ENCODE assay signal across 23 cellular contexts in the genomic region with DNA sequence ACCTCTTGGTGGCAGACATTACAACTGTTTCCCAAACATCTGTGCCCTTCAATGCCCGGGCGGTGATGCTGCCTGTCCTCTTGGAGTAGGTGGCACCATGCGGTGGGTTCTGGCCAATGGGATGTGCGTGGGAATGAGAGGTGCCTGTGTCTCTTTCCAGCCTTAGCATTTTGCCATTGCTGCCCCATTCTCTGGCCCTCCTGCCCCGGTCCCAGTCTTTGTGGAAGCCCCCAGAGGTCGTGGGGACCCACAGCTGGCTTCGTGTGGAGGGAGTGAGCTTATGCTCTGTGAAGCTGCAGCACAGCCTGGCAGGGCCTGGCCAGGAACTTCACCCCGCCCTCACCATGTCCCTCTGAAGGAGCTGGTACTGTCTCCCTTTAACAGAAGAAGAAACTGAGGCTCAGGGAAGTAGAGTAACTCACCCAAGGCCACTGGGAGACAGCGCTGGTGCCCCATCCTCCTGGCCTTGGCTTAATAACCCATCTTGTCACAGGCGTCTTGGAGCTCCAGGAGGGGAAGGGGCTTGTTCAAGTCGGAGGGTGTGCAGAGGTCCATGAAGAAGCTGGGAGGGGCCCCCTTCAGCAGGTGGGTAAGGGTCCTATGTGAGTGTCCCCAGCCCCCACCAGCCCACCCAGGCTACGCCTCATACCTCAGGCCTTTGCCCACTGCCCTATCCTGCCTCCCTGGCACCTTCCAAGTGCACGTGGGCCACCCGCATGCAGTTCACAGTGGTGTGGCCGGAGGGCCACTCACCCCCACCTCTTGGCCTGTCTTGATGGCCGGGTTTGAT.
DNase-seq lines count a peak whose midpoint lies in the region; ATAC-seq and TF ChIP-seq lines count a peak whose summit lies in the region.
"Had no signal": no experiment of that assay in that cellular context is flagged by ENCODE, and none has a peak within 500 bp of the region (broad histone marks: within the 10 kb centered on the region; RNA-seq: fewer than 3 reads in every experiment).

No MANE protein-coding gene starts in this region.

- H3K4me3 Mint-ChIP-seq in MCF 10A (ENCODE audit: unreplicated experiment), result no peak overlapping the region
- H3K4me3 Mint-ChIP-seq: CD8-positive, alpha-beta memory T cell; IgD-negative memory B cell had no signal

- DNase-seq in MCF 10A (ENCODE audit: unreplicated experiment) (no peak), mammary epithelial cell (no peak), IMR-90 (no peak), islet precursor cell (peak; percentile 46), sciatic nerve (ENCODE audit: low spot score) (peak; percentile 48), pons (ENCODE audit: low spot score) (no peak)
- DNase-seq: CD8-positive, alpha-beta memory T cell; HCEC 1CT; Kasumi-1; MM.1S; NCI-H1092; NCI-H1436 treated with DMSO at 0.1 percent for 48 hours; NCI-H2081; NCI-H2171 treated with DMSO at 0.1 percent for 48 hours; NCI-H446 treated with DMSO at 0.1 percent for 48 hours; NCI-H69; NK-92 treated with Interleukin-12 subunit alpha and Interleukin-12 subunit beta, amount 100 ng/mL, for 24 hours had no signal

- H3K9ac ChIP-seq in mammary epithelial cell (ENCODE audit: insufficient read depth, low read length) (no peak overlapping the region), IMR-90 (ENCODE audit: low read depth, low read length) (no peak overlapping the region)
- H3K9ac ChIP-seq: BLaER1 treated with 17β-estradiol and CSF1 and Interleukin-3, amounts not matched to agents 10 nM and 100 nM had no signal

- CTCF ChIA-PET in MCF 10A (lab: Yijun Ruan, JAX), result interaction anchor here (1.4 kb wide), 1 partner anchor 28 kb away, joined by 4 read pairs; no protein-coding TSS in a partner anchor
- CTCF ChIA-PET in mammary epithelial cell (lab: Charles Lee; ENCODE audit: low non-redundant PET), result no interaction called here
- CTCF ChIA-PET in IMR-90 (lab: Yijun Ruan, JAX), result interaction anchor here (0.6 kb wide), 1 partner anchor 387 kb away, joined by 3 read pairs; no protein-coding TSS in a partner anchor

- BruUV-seq in MCF 10A (replicated peaks; lab: Mats Ljungman, UMichigan), result TSS peak; percentile 9
- BruUV-seq in mammary epithelial cell (replicated peaks; lab: Mats Ljungman, UMichigan), result no TSS peak
- no TSS peak for BruUV-seq in IMR-90 (replicated peaks; lab: Mats Ljungman, UMichigan)

- no peak overlapping the region for H4K8ac ChIP-seq in IMR-90 (ENCODE audit: low read depth in 2 of 2, low read length in 2 of 2)

- H3K79me2 ChIP-seq in mammary epithelial cell (ENCODE audit: insufficient read depth, low read length), result no peaks in the 10 kb centered on the region

- H3K4me1 Mint-ChIP-seq in MCF 10A (ENCODE audit: insufficient read depth, unreplicated experiment), result no peaks in the 10 kb centered on the region
- H3K4me1 Mint-ChIP-seq: CD8-positive, alpha-beta memory T cell had no signal

- no peak for TF ChIP-seq POLR2A in IMR-90 (IDR thresholded peaks at IDR 0.05; ENCODE audit: low read depth, low read length)

- no peak overlapping the region for H2BK15ac ChIP-seq in IMR-90 (ENCODE audit: low read depth, low read length)

- no peak overlapping the region for H3K27ac ChIP-seq in mammary epithelial cell (ENCODE audit: insufficient read depth, low read depth, low read length)
- no peak overlapping the region for H3K27ac ChIP-seq in IMR-90 (ENCODE audit: insufficient read depth, low read length)
- H3K27ac ChIP-seq: BLaER1 treated with 17β-estradiol and CSF1 and Interleukin-3, amounts not matched to agents 10 nM and 100 nM; HL-60; Peyer's patch had no signal

- no peak overlapping the region for H3K14ac ChIP-seq in IMR-90 (replicated peaks; ENCODE audit: low read depth, low read length)

- H3K4me3 ChIP-seq in mammary epithelial cell (replicated peaks in 1 of 3; ENCODE audit: insufficient read depth in 1 of 3, low read depth in 2 of 3, low read length in 3 of 3) (no peak overlapping the region), IMR-90 (ENCODE audit: insufficient read depth, low read depth, low read length) (no peak overlapping the region)
- H3K4me3 ChIP-seq: BLaER1 treated with 17β-estradiol and CSF1 and Interleukin-3, amounts not matched to agents 10 nM and 100 nM; Peyer's patch had no signal

- H3K9me1 ChIP-seq in IMR-90 (ENCODE audit: insufficient read depth, low read length), result no peaks in the 10 kb centered on the region

- in situ Hi-C loops in mammary epithelial cell (cut with MboI; ENCODE audit: low sequenced_read_pairs in 2 of 2) (no loop called here), IMR-90 (cut with MboI; ENCODE audit: low sequenced_read_pairs) (no loop called here)

- H3K27ac Mint-ChIP-seq in MCF 10A (ENCODE audit: low read depth, unreplicated experiment), result no peak overlapping the region
- H3K27ac Mint-ChIP-seq: CD8-positive, alpha-beta memory T cell had no signal

- H2BK120ac ChIP-seq in IMR-90 (ENCODE audit: low read depth, low read length), result no peak overlapping the region

- H3K27me3 ChIP-seq in mammary epithelial cell (ENCODE audit: insufficient read depth, low read length), result no peaks in the 10 kb centered on the region
- H3K27me3 ChIP-seq in IMR-90 (ENCODE audit: control insufficient read depth, insufficient read depth, low read length), result no peaks in the 10 kb centered on the region
- H3K27me3 ChIP-seq: BLaER1 treated with 17β-estradiol and CSF1 and Interleukin-3, amounts not matched to agents 10 nM and 100 nM; Peyer's patch had no signal

- dilution Hi-C loops in mammary epithelial cell (cut with HindIII; ENCODE audit: low sequenced_read_pairs) (no loop called here), IMR-90 (cut with HindIII; ENCODE audit: low sequenced_read_pairs, unreplicated experiment) (no loop called here)

- ATAC-seq in IMR-90 (ENCODE audit: low read depth), result no peak; the same call in 1 of the 2 replicates
- no peak for ATAC-seq in sciatic nerve
- ATAC-seq in HG03175 (IDR thresholded peaks at IDR 0.05; ENCODE audit: unreplicated experiment), result no peak
- ATAC-seq in GM19035 (IDR thresholded peaks at IDR 0.05; ENCODE audit: unreplicated experiment), result no peak

- H3K36me3 Mint-ChIP-seq in MCF 10A (ENCODE audit: insufficient read depth, unreplicated experiment), result peaks cover 12% of the 10 kb centered on the region

- no peaks in the 10 kb centered on the region for H3K9me3 Mint-ChIP-seq in MCF 10A (ENCODE audit: unreplicated experiment)
- H3K9me3 Mint-ChIP-seq: CD8-positive, alpha-beta memory T cell; IgD-negative memory B cell had no signal

- intact Hi-C loops in MCF 10A (cut with micrococcal nuclease) (no loop called here), mammary epithelial cell (cut with micrococcal nuclease) (no loop called here), IMR-90 (cut with micrococcal nuclease) (no loop called here), sciatic nerve (cut with DNase I) (no loop called here)

- H3K4me2 ChIP-seq in mammary epithelial cell (ENCODE audit: insufficient read depth, low read depth, low read length) (no peak overlapping the region), IMR-90 (ENCODE audit: low read depth, low read length) (no peak overlapping the region)
- H3K4me2 ChIP-seq: BLaER1 treated with 17β-estradiol and CSF1 and Interleukin-3, amounts not matched to agents 10 nM and 100 nM had no signal

- H2BK20ac ChIP-seq in IMR-90 (ENCODE audit: low read depth, low read length), result no peak overlapping the region

- POLR2A ChIA-PET in MCF 10A (lab: Yijun Ruan, JAX), result no interaction called here
- POLR2A ChIA-PET in IMR-90 (lab: Charles Lee; ENCODE audit: unreplicated experiment), result no interaction called here

- no peaks in the 10 kb centered on the region for H4K20me1 ChIP-seq in mammary epithelial cell (ENCODE audit: insufficient read depth, low read length)
- H4K20me1 ChIP-seq in IMR-90 (ENCODE audit: insufficient read depth, low read length), result no peaks in the 10 kb centered on the region

- TF ChIP-seq CTCF in MCF 10A (IDR thresholded peaks at IDR 0.05; ENCODE audit: unreplicated experiment), result no peak
- TF ChIP-seq CTCF in mammary epithelial cell (conservative IDR thresholded peaks at IDR 0.05 in 1 of 2, IDR thresholded peaks at IDR 0.05 in 1 of 2; ENCODE audit: extremely low read depth in 1 of 2, insufficient read depth in 1 of 2, low read depth in 1 of 2, low read length in 2 of 2), result no peak
- no peak for TF ChIP-seq CTCF in IMR-90 (conservative IDR thresholded peaks at IDR 0.05; ENCODE audit: low read depth, low read length)

- H2AFZ ChIP-seq in mammary epithelial cell (ENCODE audit: low read depth, low read length) (no peak overlapping the region), IMR-90 (replicated peaks; ENCODE audit: low read length, poor library complexity) (no peak overlapping the region)

- no peak overlapping the region for H3K23ac ChIP-seq in IMR-90 (ENCODE audit: low read depth, low read length)

- no peak overlapping the region for H3K18ac ChIP-seq in IMR-90 (ENCODE audit: low read depth, low read length)

- no peak overlapping the region for H4K5ac ChIP-seq in IMR-90 (ENCODE audit: low read depth, low read length)

- no peak overlapping the region for H2AK5ac ChIP-seq in IMR-90 (ENCODE audit: low read depth, low read length)

- no peak for TF ChIP-seq RAD21 in IMR-90 (IDR thresholded peaks at IDR 0.05; ENCODE audit: low read length)

- no peak overlapping the region for H3K56ac ChIP-seq in IMR-90 (ENCODE audit: extremely low read depth, insufficient read depth, low read length)

- H3K4me1 ChIP-seq in mammary epithelial cell (ENCODE audit: insufficient read depth, low read length) (no peaks in the 10 kb centered on the region), IMR-90 (ENCODE audit: control insufficient read depth, insufficient read depth, low read length) (no peaks in the 10 kb centered on the region)
- H3K4me1 ChIP-seq: Peyer's patch had no signal

- H3K9me3 ChIP-seq in mammary epithelial cell (replicated peaks; ENCODE audit: insufficient read depth, low read length) (no peaks in the 10 kb centered on the region), IMR-90 (ENCODE audit: control insufficient read depth, insufficient read depth, low read length) (no peaks in the 10 kb centered on the region)
- H3K9me3 ChIP-seq: BLaER1 treated with 17β-estradiol and CSF1 and Interleukin-3, amounts not matched to agents 10 nM and 100 nM; Peyer's patch had no signal

- peak overlapping the region; percentile 42 for H2AK9ac ChIP-seq in IMR-90 (replicated peaks; ENCODE audit: low read depth, low read length, poor library complexity)

- H3K4ac ChIP-seq in IMR-90 (ENCODE audit: low read depth, low read length), result no peak overlapping the region

- WGBS in mammary epithelial cell (ENCODE audit: low coverage, missing lambda C conversion rate), result 89% methylated on average over 15 of the region's 16 CpGs
- WGBS in IMR-90 (ENCODE audit: extremely low coverage in 2 of 2, insufficient read length in 1 of 2), 2 experiments, result 93% methylated on average over 3 of the region's 16 CpGs; no CpG with 5 or more reads in 1 of the 2 experiments

- no peaks in the 10 kb centered on the region for H3K27me3 Mint-ChIP-seq in MCF 10A (ENCODE audit: insufficient read depth, unreplicated experiment)
- H3K27me3 Mint-ChIP-seq: IgD-negative memory B cell had no signal

- H2BK5ac ChIP-seq in IMR-90 (ENCODE audit: low read depth, low read length, poor library complexity, severe bottlenecking), result no peak overlapping the region

- H3K79me1 ChIP-seq in IMR-90 (ENCODE audit: low read depth in 1 of 2, low read length in 2 of 2), result no peaks in the 10 kb centered on the region

- no peak overlapping the region for H4K91ac ChIP-seq in IMR-90 (ENCODE audit: insufficient read depth, low read depth, low read length)

- H3K36me3 ChIP-seq in mammary epithelial cell (ENCODE audit: insufficient read depth, low read length), result no peaks in the 10 kb centered on the region
- H3K36me3 ChIP-seq in IMR-90 (ENCODE audit: control insufficient read depth, insufficient read depth, low read length), result peaks cover 9% of the 10 kb centered on the region; the same call in 1 of the 2 replicates

Comparison
In these comparisons a context has a peak if more than half of its experiments do, and no peak if none do; other contexts are left out.
1. DNase-seq: peak in islet precursor cell (single experiment) and sciatic nerve (single experiment); none in MCF 10A (single experiment), mammary epithelial cell (single experiment), IMR-90 (single experiment) and pons (single experiment).